In the genomic region with DNA sequence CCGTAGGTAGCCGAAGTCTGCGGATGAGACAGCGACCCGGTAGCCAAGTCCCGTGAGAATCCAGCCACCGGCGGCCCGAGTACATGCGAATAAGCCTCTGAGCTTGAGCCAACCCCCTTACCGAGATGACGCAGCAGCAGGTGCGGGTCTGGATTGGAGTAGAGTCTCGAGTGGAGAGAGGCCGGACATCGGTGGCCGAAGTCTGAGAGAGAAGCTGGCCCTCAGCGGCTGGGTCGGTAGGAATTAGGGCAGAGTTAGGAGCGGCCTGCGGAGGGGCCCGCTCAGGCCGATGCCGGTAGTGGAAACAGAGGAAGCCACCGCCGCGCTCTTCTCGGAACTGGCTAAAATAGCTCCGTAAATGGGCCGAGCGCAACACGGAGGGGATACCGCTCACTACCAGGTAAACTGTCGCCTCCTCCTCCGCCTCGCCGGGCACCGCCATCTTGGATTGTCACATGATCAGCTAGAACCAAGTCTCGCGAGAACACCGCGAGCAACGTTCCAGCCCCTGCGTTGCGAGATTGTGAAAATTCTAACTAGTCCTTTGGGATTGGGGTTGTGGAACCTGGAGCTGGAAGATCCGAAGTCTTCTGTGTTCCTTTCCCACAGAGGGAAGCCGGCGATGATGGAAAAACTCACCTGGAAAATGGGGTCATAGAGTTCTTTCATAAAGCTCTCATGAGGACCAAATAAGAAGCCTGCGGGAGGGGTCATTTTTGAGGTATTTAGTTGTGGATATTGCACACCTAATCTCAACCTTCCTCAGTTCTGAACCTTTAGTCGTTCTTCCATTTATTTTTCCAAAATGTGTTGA, we compare ENCODE assay signal across 1 cellular context.
TF ChIP-seq lines count a peak whose summit lies in the region.

GPATCH3 (minus strand) TSS at position 467 of the 814 bp plus-strand sequence; CDS start at position 442, 25 bp downstream.

TF ChIP-seq in K562, 482 proteins besides CTCF, POLR2A, EP300 and RAD21 (continued from another document and continues in another):
- TF ChIP-seq ZBED1 (IDR thresholded peaks at IDR 0.05): no peak; the same call in 1 of the 2 replicates
- peak; percentile 43; the same call in 1 of the 2 replicates for TF ChIP-seq NR2C1 (IDR thresholded peaks at IDR 0.05)
- peak; percentile 13; the same call in 1 of the 2 replicates for TF ChIP-seq NR2C1 (tag; IDR thresholded peaks at IDR 0.05)
- no peak for TF ChIP-seq ZNF253 (CRISPR knock-in tag; conservative IDR thresholded peaks at IDR 0.05)
- TF ChIP-seq NCOR1 (IDR thresholded peaks at IDR 0.05): peak; percentile 16; the same call in 1 of the 2 replicates
- peak in 1 of 2 experiments; percentile 42; a peak in 1 of 4 replicates for TF ChIP-seq SIX5 (IDR thresholded peaks at IDR 0.05; ENCODE audit: borderline replicate concordance in 1 of 2, insufficient read depth in 1 of 2, low read depth in 1 of 2, low read length in 2 of 2)
- TF ChIP-seq RBM25 (IDR thresholded peaks at IDR 0.05; ENCODE audit: low read depth, low read length, severe bottlenecking): peak; percentile 90
- TF ChIP-seq ETS1 (conservative IDR thresholded peaks at IDR 0.05; ENCODE audit: control insufficient read depth, low read depth, low read length): peak; percentile 96
- TF ChIP-seq, protein P1, sequence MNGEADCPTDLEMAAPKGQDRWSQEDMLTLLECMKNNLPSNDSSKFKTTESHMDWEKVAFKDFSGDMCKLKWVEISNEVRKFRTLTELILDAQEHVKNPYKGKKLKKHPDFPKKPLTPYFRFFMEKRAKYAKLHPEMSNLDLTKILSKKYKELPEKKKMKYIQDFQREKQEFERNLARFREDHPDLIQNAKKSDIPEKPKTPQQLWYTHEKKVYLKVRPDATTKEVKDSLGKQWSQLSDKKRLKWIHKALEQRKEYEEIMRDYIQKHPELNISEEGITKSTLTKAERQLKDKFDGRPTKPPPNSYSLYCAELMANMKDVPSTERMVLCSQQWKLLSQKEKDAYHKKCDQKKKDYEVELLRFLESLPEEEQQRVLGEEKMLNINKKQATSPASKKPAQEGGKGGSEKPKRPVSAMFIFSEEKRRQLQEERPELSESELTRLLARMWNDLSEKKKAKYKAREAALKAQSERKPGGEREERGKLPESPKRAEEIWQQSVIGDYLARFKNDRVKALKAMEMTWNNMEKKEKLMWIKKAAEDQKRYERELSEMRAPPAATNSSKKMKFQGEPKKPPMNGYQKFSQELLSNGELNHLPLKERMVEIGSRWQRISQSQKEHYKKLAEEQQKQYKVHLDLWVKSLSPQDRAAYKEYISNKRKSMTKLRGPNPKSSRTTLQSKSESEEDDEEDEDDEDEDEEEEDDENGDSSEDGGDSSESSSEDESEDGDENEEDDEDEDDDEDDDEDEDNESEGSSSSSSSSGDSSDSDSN (IDR thresholded peaks at IDR 0.05; ENCODE audit: borderline replicate concordance in 1 of 2, low read depth in 2 of 2, low read length in 2 of 2): no peak
- TF ChIP-seq TAF15 (IDR thresholded peaks at IDR 0.05; ENCODE audit: low read depth, low read length): no peak
- 0 out of 2 replicates have a peak, but pooled peaks have one; percentile 11 for TF ChIP-seq TCF3 (CRISPR knock-in tag; IDR thresholded peaks at IDR 0.05)
- TF ChIP-seq SRSF3 (IDR thresholded peaks at IDR 0.05; ENCODE audit: insufficient read depth, low read length): 0 out of 2 replicates have a peak, but pooled peaks have one; percentile 63
- no peak for TF ChIP-seq ZNF445 (CRISPR knock-in tag; IDR thresholded peaks at IDR 0.05; ENCODE audit: low read depth)
- TF ChIP-seq RBM34 (IDR thresholded peaks at IDR 0.05; ENCODE audit: borderline replicate concordance, insufficient read depth, low read length): no peak
- no peak for TF ChIP-seq PHB2 (IDR thresholded peaks at IDR 0.05; ENCODE audit: low read depth)
- TF ChIP-seq NEUROD1 (IDR thresholded peaks at IDR 0.05; ENCODE audit: borderline replicate concordance, low read depth, low read length, partially characterized antibody): peak; percentile 50
- TF ChIP-seq, protein P2, sequence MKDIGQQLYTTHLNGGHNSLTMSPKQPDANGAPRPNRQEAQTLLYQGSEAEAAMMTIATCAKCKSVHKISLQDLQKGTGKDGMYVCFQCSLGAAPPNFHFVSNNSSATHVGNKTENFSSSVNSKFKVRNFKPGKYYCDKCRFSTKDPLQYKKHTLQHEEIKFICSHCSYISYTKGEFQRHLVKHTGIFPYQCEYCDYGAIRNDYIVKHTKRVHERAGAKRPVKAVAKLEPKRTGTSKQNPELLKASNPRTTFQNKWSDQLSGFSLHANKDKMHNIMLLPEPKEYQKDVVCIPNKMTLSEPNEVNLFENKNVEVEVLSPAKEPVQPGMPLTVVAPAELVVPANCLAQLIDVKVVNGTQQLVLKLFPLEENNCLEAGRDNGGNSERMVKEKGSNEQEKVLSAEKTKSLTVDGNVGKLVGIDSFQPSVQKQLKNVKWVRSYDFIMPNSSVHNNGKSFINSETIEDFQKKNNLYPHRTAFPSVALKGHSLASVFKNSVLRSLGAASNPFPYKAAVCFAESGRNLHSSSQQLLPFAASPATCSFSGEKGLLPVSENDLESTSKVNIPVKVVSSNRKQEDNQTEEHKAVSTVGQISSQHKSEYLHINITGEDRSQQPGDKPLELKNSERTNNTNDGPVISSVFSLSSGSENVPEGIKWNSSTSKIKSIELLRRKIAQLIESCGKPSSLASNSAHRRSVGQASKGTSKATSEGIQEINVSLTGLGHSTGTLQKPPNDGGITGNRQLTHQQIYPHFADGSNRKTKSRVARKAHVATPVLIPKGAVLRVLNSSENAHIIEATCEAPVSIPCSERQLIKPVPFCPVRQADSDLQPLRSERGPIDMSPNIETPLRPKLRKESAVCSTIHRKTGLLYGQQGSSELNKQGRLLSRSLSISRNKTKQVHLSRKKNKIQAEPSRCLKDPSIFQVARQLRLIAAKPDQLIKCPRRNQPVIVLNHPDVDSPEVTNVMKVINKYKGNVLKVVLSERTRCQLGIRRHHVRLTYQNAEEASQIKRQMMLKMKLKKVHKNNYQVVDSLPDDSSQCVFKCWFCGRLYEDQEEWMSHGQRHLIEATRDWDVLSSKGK (CRISPR knock-in tag; IDR thresholded peaks at IDR 0.05): no peak
- TF ChIP-seq, protein P3, sequence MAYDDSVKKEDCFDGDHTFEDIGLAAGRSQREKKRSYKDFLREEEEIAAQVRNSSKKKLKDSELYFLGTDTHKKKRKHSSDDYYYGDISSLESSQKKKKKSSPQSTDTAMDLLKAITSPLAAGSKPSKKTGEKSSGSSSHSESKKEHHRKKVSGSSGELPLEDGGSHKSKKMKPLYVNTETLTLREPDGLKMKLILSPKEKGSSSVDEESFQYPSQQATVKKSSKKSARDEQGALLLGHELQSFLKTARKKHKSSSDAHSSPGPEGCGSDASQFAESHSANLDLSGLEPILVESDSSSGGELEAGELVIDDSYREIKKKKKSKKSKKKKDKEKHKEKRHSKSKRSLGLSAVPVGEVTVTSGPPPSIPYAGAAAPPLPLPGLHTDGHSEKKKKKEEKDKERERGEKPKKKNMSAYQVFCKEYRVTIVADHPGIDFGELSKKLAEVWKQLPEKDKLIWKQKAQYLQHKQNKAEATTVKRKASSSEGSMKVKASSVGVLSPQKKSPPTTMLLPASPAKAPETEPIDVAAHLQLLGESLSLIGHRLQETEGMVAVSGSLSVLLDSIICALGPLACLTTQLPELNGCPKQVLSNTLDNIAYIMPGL (CRISPR knock-in tag; IDR thresholded peaks at IDR 0.05): no peak
- TF ChIP-seq ZKSCAN8 (CRISPR knock-in tag; IDR thresholded peaks at IDR 0.05): no peak
- TF ChIP-seq POLR2H (tag; IDR thresholded peaks at IDR 0.05; ENCODE audit: low read depth): peak; percentile 94
- no peak for TF ChIP-seq KLF1 (tag; IDR thresholded peaks at IDR 0.05)
- no peak for TF ChIP-seq GATAD2A (IDR thresholded peaks at IDR 0.05)
- peak; percentile 21 for TF ChIP-seq SP2 (IDR thresholded peaks at IDR 0.05; ENCODE audit: extremely low read depth, low read depth, low read length, poor library complexity, severe bottlenecking)
- TF ChIP-seq, protein P4, sequence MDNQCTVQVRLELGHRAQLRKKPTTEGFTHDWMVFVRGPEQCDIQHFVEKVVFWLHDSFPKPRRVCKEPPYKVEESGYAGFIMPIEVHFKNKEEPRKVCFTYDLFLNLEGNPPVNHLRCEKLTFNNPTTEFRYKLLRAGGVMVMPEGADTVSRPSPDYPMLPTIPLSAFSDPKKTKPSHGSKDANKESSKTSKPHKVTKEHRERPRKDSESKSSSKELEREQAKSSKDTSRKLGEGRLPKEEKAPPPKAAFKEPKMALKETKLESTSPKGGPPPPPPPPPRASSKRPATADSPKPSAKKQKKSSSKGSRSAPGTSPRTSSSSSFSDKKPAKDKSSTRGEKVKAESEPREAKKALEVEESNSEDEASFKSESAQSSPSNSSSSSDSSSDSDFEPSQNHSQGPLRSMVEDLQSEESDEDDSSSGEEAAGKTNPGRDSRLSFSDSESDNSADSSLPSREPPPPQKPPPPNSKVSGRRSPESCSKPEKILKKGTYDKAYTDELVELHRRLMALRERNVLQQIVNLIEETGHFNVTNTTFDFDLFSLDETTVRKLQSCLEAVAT (IDR thresholded peaks at IDR 0.05): no peak
- peak; percentile 99 for TF ChIP-seq TAF1 (IDR thresholded peaks at IDR 0.05; ENCODE audit: control insufficient read depth, extremely low read depth, insufficient read depth, low read length, severe bottlenecking)
- TF ChIP-seq HNRNPLL (IDR thresholded peaks at IDR 0.05; ENCODE audit: low read depth, low read length, poor library complexity, severe bottlenecking): peak; percentile 28
- peak; percentile 96 for TF ChIP-seq ARID4B (CRISPR knock-in tag; IDR thresholded peaks at IDR 0.05)
- TF ChIP-seq CHD2 (IDR thresholded peaks at IDR 0.05; ENCODE audit: low read depth, low read length): peak; percentile 99
- TF ChIP-seq RNF2 (IDR thresholded peaks at IDR 0.05): peak; percentile 75
- peak; percentile 95 to 100 for TF ChIP-seq HDAC1 (IDR thresholded peaks at IDR 0.05)
- peak; percentile 95 for TF ChIP-seq TAF7 (tag; IDR thresholded peaks at IDR 0.05)
- TF ChIP-seq, protein P5, sequence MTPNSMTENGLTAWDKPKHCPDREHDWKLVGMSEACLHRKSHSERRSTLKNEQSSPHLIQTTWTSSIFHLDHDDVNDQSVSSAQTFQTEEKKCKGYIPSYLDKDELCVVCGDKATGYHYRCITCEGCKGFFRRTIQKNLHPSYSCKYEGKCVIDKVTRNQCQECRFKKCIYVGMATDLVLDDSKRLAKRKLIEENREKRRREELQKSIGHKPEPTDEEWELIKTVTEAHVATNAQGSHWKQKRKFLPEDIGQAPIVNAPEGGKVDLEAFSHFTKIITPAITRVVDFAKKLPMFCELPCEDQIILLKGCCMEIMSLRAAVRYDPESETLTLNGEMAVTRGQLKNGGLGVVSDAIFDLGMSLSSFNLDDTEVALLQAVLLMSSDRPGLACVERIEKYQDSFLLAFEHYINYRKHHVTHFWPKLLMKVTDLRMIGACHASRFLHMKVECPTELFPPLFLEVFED (CRISPR knock-in tag; conservative IDR thresholded peaks at IDR 0.05): no peak
- TF ChIP-seq, protein P6, sequence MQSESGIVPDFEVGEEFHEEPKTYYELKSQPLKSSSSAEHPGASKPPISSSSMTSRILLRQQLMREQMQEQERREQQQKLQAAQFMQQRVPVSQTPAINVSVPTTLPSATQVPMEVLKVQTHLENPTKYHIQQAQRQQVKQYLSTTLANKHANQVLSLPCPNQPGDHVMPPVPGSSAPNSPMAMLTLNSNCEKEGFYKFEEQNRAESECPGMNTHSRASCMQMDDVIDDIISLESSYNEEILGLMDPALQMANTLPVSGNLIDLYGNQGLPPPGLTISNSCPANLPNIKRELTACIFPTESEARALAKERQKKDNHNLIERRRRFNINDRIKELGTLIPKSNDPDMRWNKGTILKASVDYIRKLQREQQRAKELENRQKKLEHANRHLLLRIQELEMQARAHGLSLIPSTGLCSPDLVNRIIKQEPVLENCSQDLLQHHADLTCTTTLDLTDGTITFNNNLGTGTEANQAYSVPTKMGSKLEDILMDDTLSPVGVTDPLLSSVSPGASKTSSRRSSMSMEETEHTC (IDR thresholded peaks at IDR 0.05): peak; percentile 85; the same call in 1 of the 2 replicates
- TF ChIP-seq CBFB (CRISPR knock-in tag; IDR thresholded peaks at IDR 0.05): no peak
- TF ChIP-seq ZNF280A (IDR thresholded peaks at IDR 0.05; ENCODE audit: low read depth, partially characterized antibody): no peak
